ENCODE assay signal across 9 cellular contexts in the genomic region with DNA sequence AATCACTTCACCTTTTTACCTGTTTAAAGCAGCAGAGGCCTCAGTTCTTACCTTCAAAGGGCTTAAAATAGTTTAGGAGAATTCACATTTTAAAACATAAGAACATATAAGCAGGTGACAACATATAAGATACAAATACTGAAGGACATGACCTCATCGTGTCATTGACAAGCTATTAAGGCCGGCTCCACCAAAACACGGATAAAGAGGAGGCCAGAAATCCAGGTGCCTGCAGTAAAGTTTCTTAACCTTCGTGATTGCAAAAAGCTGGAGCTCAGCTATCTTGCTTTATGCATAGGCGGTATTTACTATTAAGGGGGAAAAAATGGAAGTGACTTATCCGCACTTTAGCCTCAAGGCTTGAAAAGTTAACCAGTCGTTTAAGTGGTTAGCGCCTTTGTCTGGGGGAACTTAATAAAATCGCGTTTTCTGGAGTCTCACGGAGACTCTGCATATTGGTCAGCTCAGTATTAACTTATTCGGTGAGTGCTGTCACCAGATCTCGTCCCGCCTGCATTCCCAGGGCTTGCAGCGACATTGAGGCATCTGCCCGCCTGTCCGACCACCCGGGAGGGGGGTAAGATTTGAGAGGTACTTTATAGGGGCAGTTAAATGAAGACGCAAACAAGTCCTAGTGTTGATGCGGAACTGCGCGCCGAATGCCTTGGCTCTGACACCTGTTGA. TPM values are rescaled to one million over a fixed set of nuclear protein-coding genes. Genes with fewer than 3 reads are reported as not detected.
A peak's percentile ranks its signal among the peaks of the same experiment; 100 is the strongest.
DNase-seq lines count a peak whose midpoint lies in the region; ATAC-seq and TF ChIP-seq lines count a peak whose summit lies in the region.
"Had no signal": no experiment of that assay in that cellular context is flagged by ENCODE, and none has a peak within 500 bp of the region (broad histone marks: within the 10 kb centered on the region; RNA-seq: fewer than 3 reads in every experiment).

No MANE protein-coding gene starts in this region.

- H3K4me1 ChIP-seq in OCI-LY1 (ENCODE audit: insufficient read depth, low read length, severe bottlenecking) (peaks cover 47% of the 10 kb centered on the region), spleen (peaks cover 31 to 50% (median 42%) of the 10 kb centered on the region in 6 donors)

- H3K9ac ChIP-seq in OCI-LY1 (ENCODE audit: low read length): peak overlapping the region; percentile 97

- H3K9me2 ChIP-seq in OCI-LY1 (ENCODE audit: low read depth, low read length): no peaks in the 10 kb centered on the region

- H3K27me3 ChIP-seq in OCI-LY1 (ENCODE audit: insufficient read depth, low read length) (no peaks in the 10 kb centered on the region), spleen (replicated peaks in 1 of 7) (no peaks in the 10 kb centered on the region)

- H4K20me1 ChIP-seq in OCI-LY1 (ENCODE audit: insufficient read depth, low read length): no peaks in the 10 kb centered on the region

- no peak for TF ChIP-seq POLR2A in spleen (IDR thresholded peaks at IDR 0.05)

- peak overlapping the region; percentile 68 for H3K4me3 ChIP-seq in OCI-LY1 (ENCODE audit: low read depth, low read length, poor library complexity, severe bottlenecking)
- peak overlapping the region; percentile 42 for H3K4me3 ChIP-seq in fibroblast of mammary gland (ENCODE audit: control insufficient read depth, low read depth, low read length)
- H3K4me3 ChIP-seq in spleen: peak overlapping the region; percentile 39 to 70 (median 52)

- H3K79me2 ChIP-seq in OCI-LY1 (ENCODE audit: insufficient read depth, low read length): peaks cover 3% of the 10 kb centered on the region; the same call in 1 of the 2 replicates

- peak; percentile 45 for DNase-seq in DMS 273 (lab: John Stamatoyannopoulos, UW; ENCODE audit: unreplicated experiment)
- no peak for DNase-seq in DMS 273 treated with DMSO at 0.1 percent for 48 hours (lab: John Stamatoyannopoulos, UW)
- no peak for DNase-seq in fibroblast of mammary gland (ENCODE audit: low read depth)
- no peak for DNase-seq in spleen
- no peak for DNase-seq in activated CD4-positive, alpha-beta T cell treated with anti-CD3 and anti-CD28 coated beads, Interleukin-2, amount 50 U/mL, for 1 hour

- TF ChIP-seq CTCF in OCI-LY1 (IDR thresholded peaks at IDR 0.05; ENCODE audit: low read length) (no peak), fibroblast of mammary gland (conservative IDR thresholded peaks at IDR 0.05; ENCODE audit: control insufficient read depth, insufficient read depth, low read depth, low read length) (no peak), spleen (IDR thresholded peaks at IDR 0.05 in 8 of 11, conservative IDR thresholded peaks at IDR 0.05 in 3 of 11) (no peak)

- ATAC-seq in HG02610 (IDR thresholded peaks at IDR 0.05; ENCODE audit: unreplicated experiment): no peak
- no peak for ATAC-seq in HG02588 (IDR thresholded peaks at IDR 0.05; ENCODE audit: unreplicated experiment)

- intact Hi-C loops in spleen (cut with DNase I; ENCODE audit: low total_unique reads): no loop called here

- H3K36me3 ChIP-seq in OCI-LY1 (ENCODE audit: insufficient read depth, low read length) (peaks cover 20% of the 10 kb centered on the region), spleen (peaks cover 0 to 29% (median 21%) of the 10 kb centered on the region in 6 donors)

- H2AFZ ChIP-seq in OCI-LY1 (ENCODE audit: low read length): no peak overlapping the region

- H3F3A ChIP-seq in OCI-LY1 (ENCODE audit: insufficient read depth, low read length): no peaks in the 10 kb centered on the region; the same call in 1 of the 2 replicates

- peak overlapping the region; percentile 92 for H3K4me2 ChIP-seq in OCI-LY1 (ENCODE audit: low read length)

- H3K9me3 ChIP-seq in OCI-LY1 (ENCODE audit: low read length) (no peaks in the 10 kb centered on the region), spleen (no peaks in the 10 kb centered on the region)

- H3K27ac ChIP-seq in OCI-LY1 (ENCODE audit: low read depth, low read length, poor library complexity, severe bottlenecking) (peak overlapping the region; percentile 93), spleen (peak overlapping the region; percentile 92 to 99 (median 96))

- WGBS in spleen, 5 donors: 19 to 27% (median 19%) methylated on average over 23 of the region's 23 CpGs

RNA-seq across cellular contexts. Expression of gene SP1, which starts 1.1 kb away (rescaled TPM):
- total RNA-seq in spleen: 10 to 100 TPM; 75.6 to 92.8 (median 86.1) TPM
- polyA plus RNA-seq in spleen: 10 to 100 TPM in 1 of 3 donors, 1 to 10 TPM in 2; 9.1 to 13.6 (median 9.9) TPM

RNA-seq across cellular contexts. Expression of gene SP7, which starts 42.7 kb away (rescaled TPM):
- total RNA-seq in spleen: not detected
- polyA plus RNA-seq in spleen: not detected
- total RNA-seq: LHCN-M2 had no signal

RNA-seq across cellular contexts. Expression of gene AMHR2, which starts 44.8 kb away (rescaled TPM):
- 10 to 100 TPM in 3 of 7 donors, 1 to 10 TPM in 4; 3.7 to 20.6 (median 8.8) TPM for total RNA-seq in spleen
- 1 to 10 TPM; 1.2 to 7.4 (median 1.7) TPM for polyA plus RNA-seq in spleen
- total RNA-seq: LHCN-M2 had no signal

RNA-seq across cellular contexts. Expression of gene AAAS, which starts 57.4 kb away (rescaled TPM):
- 10 to 100 TPM; 39.3 to 67.9 (median 49.7) TPM for total RNA-seq in spleen
- 10 to 100 TPM; 32.4 to 42.4 (median 33.5) TPM for polyA plus RNA-seq in spleen
